In the genomic region with DNA sequence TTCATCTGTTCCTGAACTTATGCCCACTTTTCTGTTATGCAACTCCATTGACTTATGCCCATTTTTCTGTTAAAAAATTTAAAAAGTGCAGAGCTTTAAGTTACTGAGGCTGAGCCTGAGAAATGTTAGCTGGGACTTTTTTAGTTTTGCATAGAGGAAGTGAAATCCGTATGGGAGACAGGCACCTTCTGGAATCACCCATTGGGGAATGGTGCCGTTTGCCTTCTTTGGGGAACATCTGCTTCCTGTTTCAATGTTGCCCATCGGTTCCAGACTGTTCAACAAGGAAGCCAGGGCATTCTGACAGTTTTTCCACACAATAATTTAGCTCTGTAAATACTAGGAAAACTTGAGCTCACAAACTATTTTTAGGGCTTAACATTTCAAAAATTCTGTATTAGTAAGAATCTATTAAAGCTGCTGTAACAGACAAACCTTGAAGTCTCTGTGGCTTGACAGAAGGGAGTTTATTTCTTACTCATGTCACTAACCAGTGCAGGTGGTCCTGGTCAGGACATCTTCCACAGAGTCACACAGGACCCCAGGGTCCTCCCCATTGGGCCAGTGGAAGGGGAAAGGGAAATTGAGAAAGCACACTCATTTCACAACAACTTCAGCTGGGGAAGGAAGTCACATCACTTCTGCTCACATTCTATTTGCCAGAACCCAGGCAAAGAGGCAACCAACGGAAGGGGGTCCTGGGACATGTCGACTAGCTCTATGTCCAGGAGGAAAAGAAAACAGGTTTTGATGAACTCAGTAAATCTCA, we compare ENCODE assay signal across 1 cellular context.
TF ChIP-seq lines count a peak whose summit lies in the region.

No MANE protein-coding gene starts in this region.

TF ChIP-seq in K562, 482 proteins besides CTCF, POLR2A, EP300 and RAD21:
- TF ChIP-seq HMBOX1 (IDR thresholded peaks at IDR 0.05): 0 out of 2 replicates have a peak, but pooled peaks have one; percentile 21
- no peak for TF ChIP-seq MYBL2 (IDR thresholded peaks at IDR 0.05; ENCODE audit: low read depth)
- no peak for TF ChIP-seq MYBL2 (CRISPR knock-in tag; IDR thresholded peaks at IDR 0.05; ENCODE audit: borderline replicate concordance)
- TF ChIP-seq DNMT1 (IDR thresholded peaks at IDR 0.05): no peak
